In the genomic region with DNA sequence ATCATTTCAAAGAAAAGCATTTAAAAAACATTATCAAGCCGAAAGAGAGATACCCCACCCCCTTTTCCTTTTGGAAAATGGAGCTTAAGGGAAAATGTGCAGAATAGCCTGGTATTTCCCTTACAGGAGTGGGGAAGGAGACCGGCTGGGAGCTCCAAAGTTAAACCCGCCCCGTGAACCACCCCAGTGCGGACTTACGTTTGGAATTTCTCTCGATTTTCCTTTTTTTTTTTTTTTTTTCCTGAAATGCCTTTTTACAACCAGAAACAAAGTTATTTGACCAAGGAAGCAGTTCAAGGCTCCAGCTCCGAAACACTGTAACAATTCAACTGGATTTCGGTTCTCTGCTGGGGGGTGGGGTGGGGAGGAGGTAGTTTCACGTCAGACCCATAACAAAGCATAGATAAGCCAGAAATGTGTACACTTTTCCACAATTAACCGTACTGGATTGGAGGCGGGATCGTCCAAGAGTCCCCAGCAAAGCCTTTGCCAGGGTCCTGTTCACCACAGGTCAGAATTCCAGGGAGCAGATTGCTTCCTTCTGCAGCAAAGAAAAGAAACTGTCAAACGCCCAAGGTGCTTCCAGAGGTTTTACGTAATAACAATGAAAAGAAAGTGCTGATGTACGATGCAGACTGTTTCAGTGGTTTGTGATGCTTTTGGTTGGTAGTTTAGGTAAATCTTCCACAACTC, we compare ENCODE assay signal across 8 cellular contexts. TPM values are rescaled to one million over a fixed set of nuclear protein-coding genes. Genes with fewer than 3 reads are reported as not detected.
A peak's percentile ranks its signal among the peaks of the same experiment; 100 is the strongest.
DNase-seq lines count a peak whose midpoint lies in the region; ATAC-seq and TF ChIP-seq lines count a peak whose summit lies in the region.

No MANE protein-coding gene starts in this region.

- peaks cover 4% of the 10 kb centered on the region for H3K27me3 Mint-ChIP-seq in type B pancreatic cell

- ATAC-seq in left lung (peak; percentile 10), GM21360 (IDR thresholded peaks at IDR 0.05; ENCODE audit: unreplicated experiment) (no peak), HG03439 (IDR thresholded peaks at IDR 0.05; ENCODE audit: unreplicated experiment) (no peak)

- intact Hi-C loops in left lung (cut with DNase I): no loop called here

- CTCF ChIA-PET in HEK293 (lab: Yijun Ruan, JAX): interaction anchor here (0.6 to 1.4 kb wide), 6 partner anchors 21 to 1682 kb away, joined by 3 read pairs; no protein-coding TSS in a partner anchor

- TF ChIP-seq CTCF in HEK293 (tag by site-specific recombination; IDR thresholded peaks at IDR 0.05): no peak
- TF ChIP-seq CTCF in astrocyte of the spinal cord (IDR thresholded peaks at IDR 0.05; ENCODE audit: low read depth, low read length): no peak
- TF ChIP-seq CTCF in left lung (IDR thresholded peaks at IDR 0.05): no peak
- no peak for TF ChIP-seq CTCF in type B pancreatic cell (conservative IDR thresholded peaks at IDR 0.05)

- H3K4me3 ChIP-seq in HEK293 (ENCODE audit: low read depth, low read length) (peak overlapping the region; percentile 65), astrocyte of the spinal cord (ENCODE audit: low read depth, low read length) (peak overlapping the region; percentile 40), left lung (peak overlapping the region; percentile 49 to 52)

- peaks cover 13% of the 10 kb centered on the region for H3K36me3 Mint-ChIP-seq in type B pancreatic cell

- H3K4me3 Mint-ChIP-seq in type B pancreatic cell: peak overlapping the region; percentile 94

- peak overlapping the region; percentile 94 for H3K27ac Mint-ChIP-seq in type B pancreatic cell

- DNase-seq in ACHN (peak; percentile 21), astrocyte of the spinal cord (ENCODE audit: low read depth, low spot score) (peak; percentile 61), left lung (no peak), type B pancreatic cell (ENCODE audit: extremely low spot score, unreplicated experiment) (no peak), dedifferentiated amniotic fluid mesenchymal stem cell (ENCODE audit: extremely low spot score) (no peak)

- H3K9me3 Mint-ChIP-seq in type B pancreatic cell: no peaks in the 10 kb centered on the region

- H3K27me3 ChIP-seq in left lung: peaks cover 0 to 73% of the 10 kb centered on the region in 2 donors

- H3K4me1 ChIP-seq in HEK293 (ENCODE audit: control insufficient read depth, insufficient read depth, low read length) (peaks cover 31% of the 10 kb centered on the region), left lung (peaks cover 0 to 40% of the 10 kb centered on the region in 2 donors)

- peaks cover 46% of the 10 kb centered on the region for H3K4me1 Mint-ChIP-seq in type B pancreatic cell (ENCODE audit: unreplicated experiment)

- H3K36me3 ChIP-seq in HEK293 (ENCODE audit: control insufficient read depth in 2 of 2, insufficient read depth in 1 of 2, low read length in 2 of 2) (no peaks in the 10 kb centered on the region), left lung (no peaks in the 10 kb centered on the region)

- POLR2A ChIA-PET in HEK293 (lab: Yijun Ruan, JAX): interaction anchor here (0.6 to 3.2 kb wide), 13 partner anchors 8 to 485 kb away, joined by 3 to 23 read pairs (median 6); partner anchors contain the start of gene MLLT10

- in situ Hi-C loops in ACHN (cut with HindIII; ENCODE audit: low pct_ligation_motif_present, low pct_unique_long_range_greater_than_20kb, low sequenced_read_pairs): no loop called here
- in situ Hi-C loops in astrocyte of the spinal cord (cut with HindIII; ENCODE audit: low sequenced_read_pairs): no loop called here

- H3K27ac ChIP-seq in HEK293 (ENCODE audit: extremely low read depth, low read depth, low read length) (peak overlapping the region; percentile 85), left lung (peak overlapping the region; percentile 61 to 82)

- H3K9me3 ChIP-seq in HEK293 (ENCODE audit: control insufficient read depth, insufficient read depth, low read depth, low read length) (no peaks in the 10 kb centered on the region), left lung (no peaks in the 10 kb centered on the region)

TF ChIP-seq in HEK293, 187 proteins besides CTCF, POLR2A, EP300 and RAD21 (continues in another document):
- peak; percentile 73 for TF ChIP-seq ZNF341 (tag by site-specific recombination; IDR thresholded peaks at IDR 0.05; ENCODE audit: low read depth)
- no peak for TF ChIP-seq RBAK (tag by site-specific recombination; IDR thresholded peaks at IDR 0.05)
- peak; percentile 13 for TF ChIP-seq ZNF510 (tag by site-specific recombination; IDR thresholded peaks at IDR 0.05; ENCODE audit: insufficient replicate concordance)
- peak; percentile 7; the same call in 1 of the 2 replicates for TF ChIP-seq KLF8 (tag by site-specific recombination; IDR thresholded peaks at IDR 0.05)
- TF ChIP-seq ZNF174 (tag by site-specific recombination; IDR thresholded peaks at IDR 0.05): no peak
- no peak for TF ChIP-seq SP7 (tag by site-specific recombination; IDR thresholded peaks at IDR 0.05)
- peak; percentile 50; the same call in 1 of the 2 replicates for TF ChIP-seq IKZF3 (tag by site-specific recombination; IDR thresholded peaks at IDR 0.05)
- TF ChIP-seq ZNF561 (tag by site-specific recombination; IDR thresholded peaks at IDR 0.05; ENCODE audit: borderline replicate concordance): no peak
- no peak for TF ChIP-seq ZNF404 (tag by site-specific recombination; IDR thresholded peaks at IDR 0.05)
- 0 out of 2 replicates have a peak, but pooled peaks have one; percentile 5 for TF ChIP-seq ZNF692 (tag by site-specific recombination; IDR thresholded peaks at IDR 0.05)
- TF ChIP-seq ZNF354C (tag by site-specific recombination; IDR thresholded peaks at IDR 0.05; ENCODE audit: borderline replicate concordance, low read depth): no peak
- no peak for TF ChIP-seq ZNF701 (tag by site-specific recombination; IDR thresholded peaks at IDR 0.05)
- TF ChIP-seq GLIS2 (tag by site-specific recombination; IDR thresholded peaks at IDR 0.05): peak; percentile 90
- TF ChIP-seq, protein P1, sequence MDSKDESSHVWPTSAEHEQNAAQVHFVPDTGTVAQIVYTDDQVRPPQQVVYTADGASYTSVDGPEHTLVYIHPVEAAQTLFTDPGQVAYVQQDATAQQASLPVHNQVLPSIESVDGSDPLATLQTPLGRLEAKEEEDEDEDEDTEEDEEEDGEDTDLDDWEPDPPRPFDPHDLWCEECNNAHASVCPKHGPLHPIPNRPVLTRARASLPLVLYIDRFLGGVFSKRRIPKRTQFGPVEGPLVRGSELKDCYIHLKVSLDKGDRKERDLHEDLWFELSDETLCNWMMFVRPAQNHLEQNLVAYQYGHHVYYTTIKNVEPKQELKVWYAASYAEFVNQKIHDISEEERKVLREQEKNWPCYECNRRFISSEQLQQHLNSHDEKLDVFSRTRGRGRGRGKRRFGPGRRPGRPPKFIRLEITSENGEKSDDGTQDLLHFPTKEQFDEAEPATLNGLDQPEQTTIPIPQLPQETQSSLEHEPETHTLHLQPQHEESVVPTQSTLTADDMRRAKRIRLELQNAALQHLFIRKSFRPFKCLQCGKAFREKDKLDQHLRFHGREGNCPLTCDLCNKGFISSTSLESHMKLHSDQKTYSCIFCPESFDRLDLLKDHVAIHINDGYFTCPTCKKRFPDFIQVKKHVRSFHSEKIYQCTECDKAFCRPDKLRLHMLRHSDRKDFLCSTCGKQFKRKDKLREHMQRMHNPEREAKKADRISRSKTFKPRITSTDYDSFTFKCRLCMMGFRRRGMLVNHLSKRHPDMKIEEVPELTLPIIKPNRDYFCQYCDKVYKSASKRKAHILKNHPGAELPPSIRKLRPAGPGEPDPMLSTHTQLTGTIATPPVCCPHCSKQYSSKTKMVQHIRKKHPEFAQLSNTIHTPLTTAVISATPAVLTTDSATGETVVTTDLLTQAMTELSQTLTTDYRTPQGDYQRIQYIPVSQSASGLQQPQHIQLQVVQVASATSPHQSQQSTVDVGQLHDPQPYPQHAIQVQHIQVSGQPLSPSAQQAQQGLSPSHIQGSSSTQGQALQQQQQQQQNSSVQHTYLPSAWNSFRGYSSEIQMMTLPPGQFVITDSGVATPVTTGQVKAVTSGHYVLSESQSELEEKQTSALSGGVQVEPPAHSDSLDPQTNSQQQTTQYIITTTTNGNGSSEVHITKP (tag by site-specific recombination; IDR thresholded peaks at IDR 0.05): no peak
- TF ChIP-seq, protein P2, sequence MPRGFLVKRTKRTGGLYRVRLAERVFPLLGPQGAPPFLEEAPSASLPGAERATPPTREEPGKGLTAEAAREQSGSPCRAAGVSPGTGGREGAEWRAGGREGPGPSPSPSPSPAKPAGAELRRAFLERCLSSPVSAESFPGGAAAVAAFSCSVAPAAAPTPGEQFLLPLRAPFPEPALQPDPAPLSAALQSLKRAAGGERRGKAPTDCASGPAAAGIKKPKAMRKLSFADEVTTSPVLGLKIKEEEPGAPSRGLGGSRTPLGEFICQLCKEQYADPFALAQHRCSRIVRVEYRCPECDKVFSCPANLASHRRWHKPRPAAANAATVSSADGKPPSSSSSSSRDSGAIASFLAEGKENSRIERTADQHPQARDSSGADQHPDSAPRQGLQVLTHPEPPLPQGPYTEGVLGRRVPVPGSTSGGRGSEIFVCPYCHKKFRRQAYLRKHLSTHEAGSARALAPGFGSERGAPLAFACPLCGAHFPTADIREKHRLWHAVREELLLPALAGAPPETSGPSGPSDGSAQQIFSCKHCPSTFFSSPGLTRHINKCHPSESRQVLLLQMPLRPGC (tag by site-specific recombination; IDR thresholded peaks at IDR 0.05): peak; percentile 10; the same call in 1 of the 2 replicates
- peak; percentile 21; the same call in 1 of the 2 replicates for TF ChIP-seq KLF1 (tag by site-specific recombination; IDR thresholded peaks at IDR 0.05)
- peak; percentile 6; the same call in 1 of the 2 replicates for TF ChIP-seq ZNF660 (tag by site-specific recombination; IDR thresholded peaks at IDR 0.05)

RNA-seq across cellular contexts. Expression of gene SKIDA1, which starts 6.7 kb away (rescaled TPM):
- 1 to 10 TPM; 1.2 to 1.9 TPM for total RNA-seq in left lung
- 9.6 and 24.3 TPM in 2 replicates for total RNA-seq in type B pancreatic cell (ENCODE audit: low replicate concordance)

RNA-seq across cellular contexts. Expression of gene MLLT10, which starts 15.3 kb away (rescaled TPM):
- total RNA-seq in left lung (10 to 100 TPM; 39.9 to 43.2 TPM), type B pancreatic cell (ENCODE audit: low replicate concordance) (45.8 and 46.8 TPM in 2 replicates)

Comparison
In these comparisons a context has a peak if more than half of its experiments do, and no peak if none do; other contexts are left out.
1. DNase-seq: peak in ACHN (single experiment) and astrocyte of the spinal cord (single experiment); none in left lung (0 of 2), type B pancreatic cell (single experiment) and dedifferentiated amniotic fluid mesenchymal stem cell (single experiment).
2. Peak in every context shown above with its lines, with median percentiles within 50 percentile points of each other: H3K4me3 ChIP-seq.